30 cellular contexts compared by ENCODE assay signal in genomic region chr18:5207471-5207870, GRCh38. TPM values are rescaled to one million over a fixed set of nuclear protein-coding genes. Genes with fewer than 3 reads are reported as not detected.
"Had no signal": no experiment of that assay in that cellular context is flagged by ENCODE, and none has a peak within 500 bp of the region (broad histone marks: within the 10 kb centered on the region; RNA-seq: fewer than 3 reads in every experiment).

No MANE protein-coding gene starts in this region.

- DNase-seq: effector CD8-positive, alpha-beta T cell; effector memory CD8-positive, alpha-beta T cell; endodermal cell; erythroblast; esophagus squamous epithelium; foreskin fibroblast; foreskin melanocyte; gastrocnemius medialis; glutamatergic neuron; head of caudate nucleus; heart right ventricle; hippocampal formation; left cardiac atrium; left lung; left ventricle myocardium superior; lower lobe of right lung; mesenchymal stem cell; mucosa of descending colon; naive B cell had no signal

- H3K4me1 Mint-ChIP-seq: naive B cell had no signal

- H3K36me3 Mint-ChIP-seq: mesothelial cell of epicardium, naive B cell had no signal

- H3K9me3 ChIP-seq: esophagus squamous epithelium, gastrocnemius medialis, heart right ventricle, left lung, lower lobe of right lung, mucosa of descending colon had no signal

- H3K27ac Mint-ChIP-seq: effector memory CD8-positive, alpha-beta T cell; endodermal cell; mesothelial cell of epicardium; naive B cell had no signal

- H3K9me3 Mint-ChIP-seq: effector memory CD8-positive, alpha-beta T cell; endodermal cell; mesothelial cell of epicardium had no signal

- H3K4me1 ChIP-seq: esophagus squamous epithelium, gastrocnemius medialis, heart right ventricle, left lung, lower lobe of right lung had no signal

- H3K4me3 Mint-ChIP-seq: effector memory CD8-positive, alpha-beta T cell; endodermal cell; mesothelial cell of epicardium; naive B cell had no signal

- H3K4me3 ChIP-seq: coronary artery, esophagus squamous epithelium, gastrocnemius medialis, heart right ventricle, left lung, lower lobe of right lung, mucosa of descending colon had no signal

- H3K36me3 ChIP-seq: esophagus squamous epithelium, gastrocnemius medialis, heart right ventricle, left lung, lower lobe of right lung had no signal

- H3K27me3 ChIP-seq: esophagus squamous epithelium, gastrocnemius medialis, left lung had no signal

- H3K27ac ChIP-seq: coronary artery, epithelial cell of prostate, esophagus squamous epithelium, gastrocnemius medialis, heart right ventricle, left lung, lower lobe of right lung had no signal

RNA-seq across cellular contexts. Expression of gene AKAIN1, which starts 10.4 kb away (rescaled TPM):
- total RNA-seq: dermis microvascular lymphatic vessel endothelial cell, endodermal cell, esophagus mucosa, gastrocnemius medialis, glomerular endothelial cell, heart right ventricle, kidney epithelial cell, left cardiac atrium, left lung, left ventricle myocardium superior, lower leg skin, lower lobe of right lung, lung microvascular endothelial cell, mesothelial cell of epicardium, mucosa of descending colon, myocyte had no signal
- polyA plus RNA-seq: heart right ventricle, keratinocyte had no signal
